In the genomic region with DNA sequence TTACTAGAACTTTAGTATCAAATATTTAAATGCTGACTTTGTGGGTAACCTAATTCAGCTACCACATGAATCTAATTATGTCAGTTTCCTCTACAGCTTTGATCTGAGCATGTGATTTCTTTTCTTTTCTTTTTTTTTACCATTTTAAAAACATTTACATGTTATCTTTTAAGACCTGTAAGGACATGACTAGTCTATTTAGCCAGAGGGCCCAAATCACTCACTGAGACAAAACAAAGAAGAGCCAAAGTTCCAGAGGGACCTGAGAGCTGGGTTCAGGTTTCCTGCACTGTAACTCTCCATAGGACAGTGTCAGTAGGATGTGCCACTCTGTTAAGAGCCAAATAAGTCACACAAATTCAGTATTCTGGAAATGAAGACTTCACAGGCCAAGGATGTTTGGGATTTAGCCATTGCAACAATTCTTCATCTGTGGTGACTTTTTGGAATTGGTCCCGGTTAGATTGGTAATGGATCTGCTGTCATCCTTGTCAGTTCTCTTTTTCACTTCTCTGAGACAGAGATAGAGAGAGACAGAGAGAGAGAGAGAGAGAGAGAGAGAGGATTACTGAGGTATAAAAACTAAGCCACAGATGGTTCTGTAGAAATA, we compare ENCODE assay signal across 25 cellular contexts.
"Had no signal": no experiment of that assay in that cellular context is flagged by ENCODE, and none has a peak within 500 bp of the region (broad histone marks: within the 10 kb centered on the region; RNA-seq: fewer than 3 reads in every experiment).

No MANE protein-coding gene starts in this region.

- H3K36me3 ChIP-seq: adrenal gland, tibial artery, uterus had no signal

- H3K9me3 ChIP-seq: adrenal gland, esophagus squamous epithelium, tibial artery, uterus had no signal

- ATAC-seq: activated T-cell treated with anti-CD3 and anti-CD28 coated beads, Interleukin-2, amount 50 U/mL, for 72 hours; left lobe of liver; T-helper 17 cell had no signal

- H3K27ac ChIP-seq: adrenal gland, esophagus squamous epithelium, tibial artery, uterus had no signal

- FAIRE-seq: endothelial cell of umbilical vein, kidney had no signal

- H3K4me3 ChIP-seq: adrenal gland, esophagus squamous epithelium, lung, tibial artery, uterus had no signal

- DNase-seq: activated CD4-positive, alpha-beta T cell treated with anti-CD3 and anti-CD28 coated beads, Interleukin-2, amount 50 U/mL, for 4 hours; activated effector memory CD4-positive, alpha-beta T cell treated with anti-CD3 and anti-CD28 coated beads, Interleukin-2, amount 50 U/mL, for 16 hours; activated naive CD4-positive, alpha-beta T cell treated with anti-CD3 and anti-CD28 coated beads, Interleukin-2, amount 50 U/mL, for 16 hours; activated T-cell treated with anti-CD3 and anti-CD28 coated beads, Interleukin-2, amount 50 U/mL, for 72 hours; adrenal gland; dermis blood vessel endothelial cell; effector memory CD4-positive, alpha-beta T cell; esophagus squamous epithelium; foreskin melanocyte; glutamatergic neuron; hypothalamus; kidney; midbrain; nephron progenitor cell; nucleus accumbens; stimulated activated CD4-positive, alpha-beta T cell treated with anti-CD3 and anti-CD28 coated beads, Interleukin-12 subunit alpha, Interleukin-12 subunit beta, amount 100 ng/mL, for 4 hours; stimulated activated CD4-positive, alpha-beta T cell treated with anti-CD3 and anti-CD28 coated beads, Interleukin-1b, Interleukin-23, amount 100 ng/mL, for 48 hours; stimulated activated CD8-positive, alpha-beta memory T cell treated with anti-CD3 and anti-CD28 coated beads, Interleukin-4, amount 100 ng/mL, for 48 hours; stimulated activated naive CD4-positive, alpha-beta T cell; T-helper 17 cell; tibial artery; uterus had no signal

- H3K27me3 ChIP-seq: adrenal gland, esophagus squamous epithelium, tibial artery, uterus had no signal

- H3K4me1 ChIP-seq: adrenal gland, esophagus squamous epithelium, tibial artery, uterus had no signal
